Comparison of ENCODE assay signal across 16 cellular contexts in the genomic region with DNA sequence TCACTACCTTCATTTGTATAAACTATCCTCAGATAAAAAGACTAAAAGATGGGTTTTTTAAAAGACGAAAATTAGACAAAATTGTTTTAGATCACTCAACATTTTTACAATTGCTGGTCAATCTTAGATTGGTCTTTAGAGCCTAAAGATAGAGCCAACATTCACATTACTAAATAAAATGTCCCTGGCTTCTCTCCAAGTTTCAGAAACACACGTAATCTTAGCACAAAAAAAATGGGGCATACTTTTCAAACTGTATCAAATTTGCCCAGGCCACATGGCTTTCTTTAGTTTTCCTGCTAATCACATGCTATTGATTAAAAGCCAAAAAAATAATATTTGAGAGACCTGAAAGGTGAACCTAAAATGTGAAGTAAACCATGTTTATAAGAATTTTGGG.
A peak's percentile ranks its signal among the peaks of the same experiment; 100 is the strongest.
DNase-seq lines count a peak whose midpoint lies in the region; ATAC-seq, FAIRE-seq and TF ChIP-seq lines count a peak whose summit lies in the region.
"Had no signal": no experiment of that assay in that cellular context is flagged by ENCODE, and none has a peak within 500 bp of the region (broad histone marks: within the 10 kb centered on the region; RNA-seq: fewer than 3 reads in every experiment).

No MANE protein-coding gene starts in this region.

- FAIRE-seq in endothelial cell of umbilical vein (lab: Jason Lieb, UNC) = no peak
- FAIRE-seq: D721Med, H1, RCC 7860 had no signal

- H3K27ac Mint-ChIP-seq in mesothelial cell of epicardium = peak overlapping the region; percentile 44
- H3K27ac Mint-ChIP-seq: CD8-positive, alpha-beta memory T cell had no signal

- H3K36me3 Mint-ChIP-seq in mesothelial cell of epicardium = no peaks in the 10 kb centered on the region

- no peaks in the 10 kb centered on the region for H3K9me1 ChIP-seq in endothelial cell of umbilical vein (replicated peaks; ENCODE audit: control insufficient read depth, extremely low read depth, insufficient read depth, low read length)

- peaks cover 22% of the 10 kb centered on the region for H3K4me1 ChIP-seq in endothelial cell of umbilical vein (ENCODE audit: control insufficient read depth, extremely low read depth, insufficient read depth, low read length)
- H3K4me1 ChIP-seq in gastroesophageal sphincter = peaks cover 0 to 20% (median 0%) of the 10 kb centered on the region in 3 donors

- 55 to 62% methylated on average over 2 of the region's 2 CpGs for WGBS in gastroesophageal sphincter (ENCODE audit: low coverage in 1 of 2), 2 donors

- intact Hi-C loops in endothelial cell of umbilical vein (cut with micrococcal nuclease) = no loop called here

- no TSS peak for BruUV-seq in endothelial cell of umbilical vein (replicated peaks; lab: Mats Ljungman, UMichigan)

- H3K27me3 ChIP-seq in endothelial cell of umbilical vein (ENCODE audit: control insufficient read depth in 2 of 2, insufficient read depth in 2 of 2, low read length in 2 of 2) = no peaks in the 10 kb centered on the region
- no peaks in the 10 kb centered on the region for H3K27me3 ChIP-seq in gastroesophageal sphincter

- H3K4me3 Mint-ChIP-seq in mesothelial cell of epicardium = no peak overlapping the region
- H3K4me3 Mint-ChIP-seq: CD8-positive, alpha-beta memory T cell had no signal

- no peak for TF ChIP-seq EP300 in gastroesophageal sphincter (IDR thresholded peaks at IDR 0.05)

- no peak for TF ChIP-seq POLR2A in endothelial cell of umbilical vein (IDR thresholded peaks at IDR 0.05; ENCODE audit: low read depth, low read length)
- no peak for TF ChIP-seq POLR2A in gastroesophageal sphincter (IDR thresholded peaks at IDR 0.05)

- H3K27ac ChIP-seq in endothelial cell of umbilical vein (ENCODE audit: insufficient read depth, low read depth, low read length) (no peak overlapping the region), gastroesophageal sphincter (no peak overlapping the region), RWPE1 (no peak overlapping the region)

- POLR2A ChIA-PET in endothelial cell of umbilical vein (lab: Charles Lee) (no interaction called here), RWPE1 (lab: Yijun Ruan, JAX; ENCODE audit: low non-redundant PET) (no interaction called here)

- dilution Hi-C loops in endothelial cell of umbilical vein (cut with MboI; ENCODE audit: extremely low pct_ligation_motif_present, low sequenced_read_pairs) = no loop called here

- H3K9ac ChIP-seq in endothelial cell of umbilical vein (replicated peaks; ENCODE audit: extremely low read depth, insufficient read depth, low read length) = no peak overlapping the region

- no peak overlapping the region for H2AFZ ChIP-seq in endothelial cell of umbilical vein (ENCODE audit: low read depth, low read length)

- TF ChIP-seq CTCF in endothelial cell of umbilical vein (IDR thresholded peaks at IDR 0.05; ENCODE audit: extremely low read depth in 1 of 2, insufficient read depth in 1 of 2, low read depth in 1 of 2, low read length in 2 of 2) (no peak), mesothelial cell of epicardium (IDR thresholded peaks at IDR 0.05; ENCODE audit: unreplicated experiment) (no peak), gastroesophageal sphincter (IDR thresholded peaks at IDR 0.05) (no peak), RWPE1 (conservative IDR thresholded peaks at IDR 0.05; ENCODE audit: low read depth) (no peak)

- CTCF ChIA-PET in endothelial cell of umbilical vein (lab: Charles Lee) (no interaction called here), RWPE1 (lab: Yijun Ruan, JAX) (no interaction called here)

- H3K9me3 ChIP-seq in endothelial cell of umbilical vein (replicated peaks; ENCODE audit: control insufficient read depth, insufficient read depth, low read length) = no peaks in the 10 kb centered on the region
- H3K9me3 ChIP-seq in gastroesophageal sphincter = no peaks in the 10 kb centered on the region

- H3K36me3 ChIP-seq in endothelial cell of umbilical vein (ENCODE audit: control insufficient read depth in 2 of 2, extremely low read depth in 1 of 2, insufficient read depth in 2 of 2, low read length in 2 of 2) (no peaks in the 10 kb centered on the region), gastroesophageal sphincter (no peaks in the 10 kb centered on the region)

- H3K4me1 Mint-ChIP-seq in mesothelial cell of epicardium = peaks cover 51% of the 10 kb centered on the region

- DNase-seq in NCI-H226 (peak; percentile 28), NCI-H69 (lab: John Stamatoyannopoulos, UW) (peak; percentile 22), endothelial cell of umbilical vein (ENCODE audit: low read depth, low spot score) (peak; percentile 24), mesothelial cell of epicardium (ENCODE audit: low spot score in 2 of 2, unreplicated experiment in 2 of 2) (no peak), cerebellum (ENCODE audit: low spot score) (no peak), RWPE1 (ENCODE audit: low spot score) (no peak)
- DNase-seq: ACHN; C1 segment of cervical spinal cord; CD8-positive, alpha-beta memory T cell; DMS79 treated with DMSO at 0.1 percent for 48 hours; KBM-7; Right ventricle myocardium superior had no signal

- no peak overlapping the region for H3K4me2 ChIP-seq in endothelial cell of umbilical vein (ENCODE audit: insufficient read depth, low read length)

- no peaks in the 10 kb centered on the region for H4K20me1 ChIP-seq in endothelial cell of umbilical vein (replicated peaks; ENCODE audit: control insufficient read depth, extremely low read depth, insufficient read depth, low read length)

- H3K4me3 ChIP-seq in endothelial cell of umbilical vein (replicated peaks in 1 of 3; ENCODE audit: insufficient read depth in 1 of 3, low read depth in 1 of 3, low read length in 3 of 3) (no peak overlapping the region), gastroesophageal sphincter (no peak overlapping the region)

- peaks cover 2% of the 10 kb centered on the region for H3K27me3 Mint-ChIP-seq in mesothelial cell of epicardium (ENCODE audit: low read depth)

- no peaks in the 10 kb centered on the region for H3K79me2 ChIP-seq in endothelial cell of umbilical vein (ENCODE audit: control insufficient read depth, insufficient read depth, low read length)

- ATAC-seq in gastroesophageal sphincter = no peak

- peaks cover 2% of the 10 kb centered on the region for H3K9me3 Mint-ChIP-seq in mesothelial cell of epicardium
- H3K9me3 Mint-ChIP-seq: CD8-positive, alpha-beta memory T cell had no signal

TF ChIP-seq in endothelial cell of umbilical vein, 7 proteins besides CTCF, POLR2A, EP300 and RAD21:
- TF ChIP-seq EZH2 (IDR thresholded peaks at IDR 0.05; ENCODE audit: borderline replicate concordance, low read depth, low read length, severe bottlenecking) (no peak), FOS (IDR thresholded peaks at IDR 0.05; ENCODE audit: borderline replicate concordance, insufficient read depth, low read length) (no peak), GATA2 (IDR thresholded peaks at IDR 0.05; ENCODE audit: insufficient read depth, insufficient read length, low read depth, low read length) (no peak), MYC (IDR thresholded peaks at IDR 0.05; ENCODE audit: low read depth, low read length) (no peak), MAX (IDR thresholded peaks at IDR 0.05; ENCODE audit: insufficient read depth, insufficient read length) (no peak), POLR2AphosphoS5 (IDR thresholded peaks at IDR 0.05; ENCODE audit: insufficient read depth, low read depth, low read length) (no peak), JUN (IDR thresholded peaks at IDR 0.05; ENCODE audit: borderline replicate concordance, insufficient read depth, insufficient read length, low read depth) (no peak)

Comparison
In these comparisons a context has a peak if more than half of its experiments do, and no peak if none do; other contexts are left out.
1. DNase-seq: peak in NCI-H226 (single experiment), NCI-H69 (single experiment) and endothelial cell of umbilical vein (single experiment); none in mesothelial cell of epicardium (0 of 2), cerebellum (single experiment) and RWPE1 (single experiment).